Comparison of ENCODE assay signal across 9 cellular contexts in genomic region chr1:244445320-244446181, GRCh38. TPM values are rescaled to one million over a fixed set of nuclear protein-coding genes. Genes with fewer than 3 reads are reported as not detected.
DNase-seq lines count a peak whose midpoint lies in the region; ATAC-seq lines count a peak whose summit lies in the region.
"Had no signal": no experiment of that assay in that cellular context is flagged by ENCODE, and none has a peak within 500 bp of the region (broad histone marks: within the 10 kb centered on the region; RNA-seq: fewer than 3 reads in every experiment).

No MANE protein-coding gene starts in this region.

- no peak overlapping the region for H3K4me3 Mint-ChIP-seq in activated CD4-positive, alpha-beta memory T cell treated with anti-CD3 and anti-CD28 coated beads for 36 hours
- no peak overlapping the region for H3K4me3 Mint-ChIP-seq in activated CD4-positive, alpha-beta memory T cell treated with anti-CD3 and anti-CD28 coated beads, Interleukin-2, amount 10 ng/mL, durations not matched to agents 7 days and 5 days

- H3K27ac ChIP-seq in layer of hippocampus (ENCODE audit: low read depth, low read length) (peak overlapping the region; percentile 69), temporal lobe (ENCODE audit: low read depth, low read length) (peak overlapping the region; percentile 87)
- H3K27ac ChIP-seq: KMS-11 had no signal

- peak overlapping the region; percentile 19 for H3K9ac ChIP-seq in adipocyte (ENCODE audit: low read length)
- H3K9ac ChIP-seq: KMS-11 had no signal

- H3K4me3 ChIP-seq in adipocyte (ENCODE audit: low read length) = no peak overlapping the region

- no peaks in the 10 kb centered on the region for H3K9me3 Mint-ChIP-seq in activated CD4-positive, alpha-beta memory T cell treated with anti-CD3 and anti-CD28 coated beads for 36 hours
- H3K9me3 Mint-ChIP-seq in activated CD4-positive, alpha-beta memory T cell treated with anti-CD3 and anti-CD28 coated beads, Interleukin-2, amount 10 ng/mL, durations not matched to agents 7 days and 5 days = no peaks in the 10 kb centered on the region

- no peaks in the 10 kb centered on the region for H3K9me3 ChIP-seq in adipocyte (ENCODE audit: control insufficient read depth, low read length)

- H3K27ac Mint-ChIP-seq in activated CD4-positive, alpha-beta memory T cell treated with anti-CD3 and anti-CD28 coated beads for 36 hours = peak overlapping the region; percentile 47
- H3K27ac Mint-ChIP-seq in activated CD4-positive, alpha-beta memory T cell treated with anti-CD3 and anti-CD28 coated beads, Interleukin-2, amount 10 ng/mL, durations not matched to agents 7 days and 5 days = no peak overlapping the region

- H3K27me3 ChIP-seq in adipocyte (replicated peaks; ENCODE audit: control insufficient read depth, insufficient read depth, low read length) (no peaks in the 10 kb centered on the region), layer of hippocampus (ENCODE audit: control insufficient read depth, insufficient read depth, low read length) (no peaks in the 10 kb centered on the region)

- H3K4me1 ChIP-seq in adipocyte (ENCODE audit: control insufficient read depth, insufficient read depth, low read length) = peaks cover 37% of the 10 kb centered on the region

- peaks cover 33% of the 10 kb centered on the region for H3K36me3 Mint-ChIP-seq in activated CD4-positive, alpha-beta memory T cell treated with anti-CD3 and anti-CD28 coated beads for 36 hours
- peaks cover 47% of the 10 kb centered on the region for H3K36me3 Mint-ChIP-seq in activated CD4-positive, alpha-beta memory T cell treated with anti-CD3 and anti-CD28 coated beads, Interleukin-2, amount 10 ng/mL, durations not matched to agents 7 days and 5 days (ENCODE audit: low read depth)

- H3K4me1 Mint-ChIP-seq in activated CD4-positive, alpha-beta memory T cell treated with anti-CD3 and anti-CD28 coated beads for 36 hours (ENCODE audit: low read depth) = peaks cover 65% of the 10 kb centered on the region
- peaks cover 49% of the 10 kb centered on the region for H3K4me1 Mint-ChIP-seq in activated CD4-positive, alpha-beta memory T cell treated with anti-CD3 and anti-CD28 coated beads, Interleukin-2, amount 10 ng/mL, durations not matched to agents 7 days and 5 days

- no peaks in the 10 kb centered on the region for H3K36me3 ChIP-seq in adipocyte (ENCODE audit: control insufficient read depth, insufficient read depth, low read length, severe bottlenecking)

- DNase-seq in activated CD4-positive, alpha-beta memory T cell treated with anti-CD3 and anti-CD28 coated beads for 36 hours = no peak
- DNase-seq in activated CD4-positive, alpha-beta memory T cell treated with anti-CD3 and anti-CD28 coated beads, Interleukin-2, amount 10 ng/mL, durations not matched to agents 7 days and 5 days = no peak
- peak; percentile 64 for DNase-seq in adipocyte (ENCODE audit: low read depth)
- DNase-seq in stimulated activated CD8-positive, alpha-beta memory T cell treated with anti-CD3 and anti-CD28 coated beads, Interleukin-4, amount 100 ng/mL, for 48 hours = no peak

- no peaks in the 10 kb centered on the region for H3K27me3 Mint-ChIP-seq in activated CD4-positive, alpha-beta memory T cell treated with anti-CD3 and anti-CD28 coated beads for 36 hours
- H3K27me3 Mint-ChIP-seq in activated CD4-positive, alpha-beta memory T cell treated with anti-CD3 and anti-CD28 coated beads, Interleukin-2, amount 10 ng/mL, durations not matched to agents 7 days and 5 days = no peaks in the 10 kb centered on the region

- CTCF ChIA-PET in activated CD4-positive, alpha-beta memory T cell treated with anti-CD3 and anti-CD28 coated beads for 36 hours (lab: Charles Lee) = interaction anchor here (0.9 kb wide), 1 partner anchor 147 kb away, joined by 3 read pairs; no protein-coding TSS in a partner anchor
- CTCF ChIA-PET in activated CD4-positive, alpha-beta memory T cell treated with anti-CD3 and anti-CD28 coated beads, Interleukin-2, amount 10 ng/mL, durations not matched to agents 7 days and 5 days (lab: Charles Lee) = no interaction called here

- intact Hi-C loops in activated CD4-positive, alpha-beta memory T cell treated with anti-CD3 and anti-CD28 coated beads for 36 hours (cut with micrococcal nuclease) = no loop called here

- POLR2A ChIA-PET in activated CD4-positive, alpha-beta memory T cell treated with anti-CD3 and anti-CD28 coated beads for 36 hours (lab: Charles Lee) = no interaction called here
- POLR2A ChIA-PET in activated CD4-positive, alpha-beta memory T cell treated with anti-CD3 and anti-CD28 coated beads, Interleukin-2, amount 10 ng/mL, durations not matched to agents 7 days and 5 days (lab: Charles Lee) = interaction anchor here (1.4 kb wide), 1 partner anchor 10 kb away, joined by 4 read pairs; no protein-coding TSS in a partner anchor

- ATAC-seq in GM18517 (IDR thresholded peaks at IDR 0.05; ENCODE audit: unreplicated experiment) (no peak), HG03196 (IDR thresholded peaks at IDR 0.05; ENCODE audit: unreplicated experiment) (no peak)

RNA-seq across cellular contexts. Expression of gene ADSS2, which starts 6.2 kb away (rescaled TPM):
- total RNA-seq in activated CD4-positive, alpha-beta memory T cell treated with anti-CD3 and anti-CD28 coated beads for 36 hours = 10 to 100 TPM; 46.8 to 47.7 TPM
- 10 to 100 TPM; 53.7 to 54.2 TPM for total RNA-seq in activated CD4-positive, alpha-beta memory T cell treated with anti-CD3 and anti-CD28 coated beads, Interleukin-2, amount 10 ng/mL, durations not matched to agents 7 days and 5 days
- 46.0 TPM for total RNA-seq in temporal lobe

RNA-seq across cellular contexts. Expression of gene CATSPERE, which starts 15.5 kb away (rescaled TPM):
- under 1 TPM; 0.33 to 0.34 TPM for total RNA-seq in activated CD4-positive, alpha-beta memory T cell treated with anti-CD3 and anti-CD28 coated beads for 36 hours
- under 1 TPM; 0.23 to 0.93 TPM for total RNA-seq in activated CD4-positive, alpha-beta memory T cell treated with anti-CD3 and anti-CD28 coated beads, Interleukin-2, amount 10 ng/mL, durations not matched to agents 7 days and 5 days
- 1.2 TPM for total RNA-seq in temporal lobe
